ENCODE assay signal across 10 cellular contexts in genomic region chr10:114303556-114303955, GRCh38.
DNase-seq lines count a peak whose midpoint lies in the region; ATAC-seq and TF ChIP-seq lines count a peak whose summit lies in the region.
"Had no signal": no experiment of that assay in that cellular context is flagged by ENCODE, and none has a peak within 500 bp of the region (broad histone marks: within the 10 kb centered on the region; RNA-seq: fewer than 3 reads in every experiment).

No MANE protein-coding gene starts in this region.

- H3K27me3 Mint-ChIP-seq in activated naive CD4-positive, alpha-beta T cell treated with anti-CD3 and anti-CD28 coated beads, Interleukin-2, amount 50 U/mL, for 24 hours, result no peaks in the 10 kb centered on the region
- H3K27me3 Mint-ChIP-seq in activated naive CD4-positive, alpha-beta T cell treated with anti-CD3 and anti-CD28 coated beads for 36 hours (ENCODE audit: low read depth), result no peaks in the 10 kb centered on the region

- no peaks in the 10 kb centered on the region for H3K27me3 ChIP-seq in dorsolateral prefrontal cortex
- H3K27me3 ChIP-seq in tibial artery, result no peaks in the 10 kb centered on the region
- H3K27me3 ChIP-seq: Peyer's patch had no signal

- H3K9me3 ChIP-seq in tibial artery, result no peaks in the 10 kb centered on the region
- H3K9me3 ChIP-seq: Peyer's patch had no signal

- H3K27ac Mint-ChIP-seq in activated naive CD4-positive, alpha-beta T cell treated with anti-CD3 and anti-CD28 coated beads, Interleukin-2, amount 50 U/mL, for 24 hours, result no peak overlapping the region
- no peak overlapping the region for H3K27ac Mint-ChIP-seq in activated naive CD4-positive, alpha-beta T cell treated with anti-CD3 and anti-CD28 coated beads for 36 hours
- H3K27ac Mint-ChIP-seq: dendritic cell treated with granulocyte-macrophage colony-stimulating factor and Interleukin-4, amounts not matched to agents 40 ng/mL and 50 ng/mL, for 4 days had no signal

- intact Hi-C loops in activated naive CD4-positive, alpha-beta T cell treated with anti-CD3 and anti-CD28 coated beads for 36 hours (cut with micrococcal nuclease), result no loop called here
- intact Hi-C loops in dorsolateral prefrontal cortex (cut with DNase I) (loop anchor here (5.0 to 10.0 kb wide), 7 partner anchors 131 to 829 kb away; no protein-coding TSS in a partner anchor), tibial artery (cut with DNase I; ENCODE audit: low total_unique reads) (loop anchor here (5.0 kb wide), 1 partner anchor 134 kb away; no protein-coding TSS in a partner anchor)

- DNase-seq in activated naive CD4-positive, alpha-beta T cell treated with anti-CD3 and anti-CD28 coated beads for 36 hours, result no peak
- no peak for DNase-seq in dorsolateral prefrontal cortex
- DNase-seq in tibial artery, result peak in 1 of 2 donors; percentile 48
- no peak for DNase-seq in HEK293T (ENCODE audit: extremely low spot score)
- no peak for DNase-seq in cerebellum (ENCODE audit: low spot score)

- POLR2A ChIA-PET in HEK293T (lab: Yijun Ruan, JAX), result interaction anchor here (0.9 to 1.2 kb wide), 2 partner anchors 100 to 223 kb away, joined by 3 to 4 read pairs; no protein-coding TSS in a partner anchor

- H3K36me3 Mint-ChIP-seq in activated naive CD4-positive, alpha-beta T cell treated with anti-CD3 and anti-CD28 coated beads, Interleukin-2, amount 50 U/mL, for 24 hours, result peaks cover 1% of the 10 kb centered on the region
- H3K36me3 Mint-ChIP-seq in activated naive CD4-positive, alpha-beta T cell treated with anti-CD3 and anti-CD28 coated beads for 36 hours (ENCODE audit: low read depth), result no peaks in the 10 kb centered on the region

- H3K27ac ChIP-seq in dorsolateral prefrontal cortex, result peak overlapping the region in 46 of 59 donors; percentile 30 to 92 (median 80)
- H3K27ac ChIP-seq in tibial artery, result peak overlapping the region; percentile 54 to 57

- H3K4me3 ChIP-seq in dorsolateral prefrontal cortex, result peak overlapping the region in 45 of 59 donors; percentile 36 to 73 (median 64)
- peak overlapping the region in 1 of 2 donors; percentile 39 for H3K4me3 ChIP-seq in tibial artery

- H3K4me3 Mint-ChIP-seq in activated naive CD4-positive, alpha-beta T cell treated with anti-CD3 and anti-CD28 coated beads, Interleukin-2, amount 50 U/mL, for 24 hours, result peak overlapping the region; percentile 98
- H3K4me3 Mint-ChIP-seq in activated naive CD4-positive, alpha-beta T cell treated with anti-CD3 and anti-CD28 coated beads for 36 hours, result no peak overlapping the region

- peaks cover 11% of the 10 kb centered on the region for H3K4me1 Mint-ChIP-seq in activated naive CD4-positive, alpha-beta T cell treated with anti-CD3 and anti-CD28 coated beads, Interleukin-2, amount 50 U/mL, for 24 hours
- peaks cover 3% of the 10 kb centered on the region for H3K4me1 Mint-ChIP-seq in activated naive CD4-positive, alpha-beta T cell treated with anti-CD3 and anti-CD28 coated beads for 36 hours (ENCODE audit: low read depth)

- peak; percentile 8 for ATAC-seq in HG03457 (IDR thresholded peaks at IDR 0.05; ENCODE audit: unreplicated experiment)
- ATAC-seq in HG03521 (IDR thresholded peaks at IDR 0.05; ENCODE audit: unreplicated experiment), result no peak

- no peaks in the 10 kb centered on the region for H3K9me3 Mint-ChIP-seq in activated naive CD4-positive, alpha-beta T cell treated with anti-CD3 and anti-CD28 coated beads, Interleukin-2, amount 50 U/mL, for 24 hours
- H3K9me3 Mint-ChIP-seq in activated naive CD4-positive, alpha-beta T cell treated with anti-CD3 and anti-CD28 coated beads for 36 hours, result no peaks in the 10 kb centered on the region
- H3K9me3 Mint-ChIP-seq: dendritic cell treated with granulocyte-macrophage colony-stimulating factor and Interleukin-4, amounts not matched to agents 40 ng/mL and 50 ng/mL, for 4 days had no signal

- TF ChIP-seq CTCF in dorsolateral prefrontal cortex (IDR thresholded peaks at IDR 0.05 in 54 of 56, conservative IDR thresholded peaks at IDR 0.05 in 2 of 56; ENCODE audit: low read depth in 1 of 56, partially characterized antibody in 56 of 56) (no peak), tibial artery (IDR thresholded peaks at IDR 0.05) (no peak)

- H3K4me1 ChIP-seq in tibial artery, result peaks cover 0 to 47% (median 25%) of the 10 kb centered on the region in 4 donors

- H3K36me3 ChIP-seq in tibial artery, result peaks cover 0 to 22% (median 0%) of the 10 kb centered on the region in 3 donors

- CTCF ChIA-PET in activated naive CD4-positive, alpha-beta T cell treated with anti-CD3 and anti-CD28 coated beads for 36 hours (lab: Charles Lee), result interaction anchor here (0.5 to 2.6 kb wide), 61 partner anchors 9 to 827 kb away, joined by 3 to 62 read pairs (median 5); partner anchors contain the start of gene FHIP2A
- CTCF ChIA-PET in HEK293T (lab: Yijun Ruan, JAX), result interaction anchor here (0.6 to 2.5 kb wide), 23 partner anchors 13 to 400 kb away, joined by 3 to 14 read pairs (median 5); partner anchors contain the start of gene VWA2

TF ChIP-seq in HEK293T, 16 proteins besides CTCF, POLR2A, EP300 and RAD21:
- no peak for TF ChIP-seq TARDBP (IDR thresholded peaks at IDR 0.05)
- TF ChIP-seq FOXA1 (IDR thresholded peaks at IDR 0.05), result no peak
- TF ChIP-seq, protein P1, sequence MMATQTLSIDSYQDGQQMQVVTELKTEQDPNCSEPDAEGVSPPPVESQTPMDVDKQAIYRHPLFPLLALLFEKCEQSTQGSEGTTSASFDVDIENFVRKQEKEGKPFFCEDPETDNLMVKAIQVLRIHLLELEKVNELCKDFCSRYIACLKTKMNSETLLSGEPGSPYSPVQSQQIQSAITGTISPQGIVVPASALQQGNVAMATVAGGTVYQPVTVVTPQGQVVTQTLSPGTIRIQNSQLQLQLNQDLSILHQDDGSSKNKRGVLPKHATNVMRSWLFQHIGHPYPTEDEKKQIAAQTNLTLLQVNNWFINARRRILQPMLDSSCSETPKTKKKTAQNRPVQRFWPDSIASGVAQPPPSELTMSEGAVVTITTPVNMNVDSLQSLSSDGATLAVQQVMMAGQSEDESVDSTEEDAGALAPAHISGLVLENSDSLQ (IDR thresholded peaks at IDR 0.05), result no peak
- no peak for TF ChIP-seq SP1 (IDR thresholded peaks at IDR 0.05)
- no peak for TF ChIP-seq CTBP1 (IDR thresholded peaks at IDR 0.05; ENCODE audit: borderline replicate concordance)
- TF ChIP-seq HDGF (IDR thresholded peaks at IDR 0.05; ENCODE audit: borderline replicate concordance), result no peak
- no peak for TF ChIP-seq FOXK2 (IDR thresholded peaks at IDR 0.05)
- TF ChIP-seq NFRKB (IDR thresholded peaks at IDR 0.05), result no peak
- no peak for TF ChIP-seq SUZ12 (IDR thresholded peaks at IDR 0.05)
- TF ChIP-seq LEF1 (IDR thresholded peaks at IDR 0.05; ENCODE audit: borderline replicate concordance), result no peak
